16 cellular contexts compared by ENCODE assay signal in genomic region chr10:74109452-74109851, GRCh38.
"Had no signal": no experiment of that assay in that cellular context is flagged by ENCODE, and none has a peak within 500 bp of the region (broad histone marks: within the 10 kb centered on the region; RNA-seq: fewer than 3 reads in every experiment).

No MANE protein-coding gene starts in this region.

- ATAC-seq: body of pancreas; lower lobe of right lung; stimulated activated memory B cell treated with anti-CD40 and anti-IgM and Interleukin-4, amounts not matched to agents 10 μg/mL and 1 μg/mL and 100 μg/mL, for 72 hours; WTC11 had no signal

- H3K27me3 Mint-ChIP-seq: activated CD4-positive, alpha-beta T cell treated with anti-CD3 and anti-CD28 coated beads, Interleukin-2, amount 10 ng/mL, durations not matched to agents 24 days and 14 days; activated naive CD4-positive, alpha-beta T cell treated with anti-CD3 and anti-CD28 coated beads, Interleukin-2, amount 50 U/mL, for 24 hours; stimulated activated memory B cell treated with anti-CD40 and anti-IgM and Interleukin-4, amounts not matched to agents 10 μg/mL and 1 μg/mL and 100 μg/mL, for 72 hours had no signal

- H3K4me3 ChIP-seq: body of pancreas, lower lobe of right lung, neural progenitor cell, tibial artery, uterus had no signal

- H3K4me1 ChIP-seq: lower lobe of right lung, neural progenitor cell, uterus had no signal

- H3K9me3 Mint-ChIP-seq: activated CD4-positive, alpha-beta T cell treated with anti-CD3 and anti-CD28 coated beads, Interleukin-2, amount 10 ng/mL, durations not matched to agents 24 days and 14 days; activated naive CD4-positive, alpha-beta T cell treated with anti-CD3 and anti-CD28 coated beads, Interleukin-2, amount 50 U/mL, for 24 hours; mesothelial cell of epicardium; neural progenitor cell; stimulated activated memory B cell treated with anti-CD40 and anti-IgM and Interleukin-4, amounts not matched to agents 10 μg/mL and 1 μg/mL and 100 μg/mL, for 72 hours; WTC11 had no signal

- H3K27ac ChIP-seq: body of pancreas, lower lobe of right lung, neural progenitor cell, tibial artery, uterus had no signal

- H3K9ac ChIP-seq: neural progenitor cell had no signal

- H2AFZ ChIP-seq: neural progenitor cell had no signal

- H3K4me2 ChIP-seq: neural progenitor cell had no signal

- H3K27me3 ChIP-seq: body of pancreas, neural progenitor cell, tibial artery, uterus had no signal

- H3K27ac Mint-ChIP-seq: activated CD4-positive, alpha-beta T cell treated with anti-CD3 and anti-CD28 coated beads, Interleukin-2, amount 10 ng/mL, durations not matched to agents 24 days and 14 days; activated naive CD4-positive, alpha-beta T cell treated with anti-CD3 and anti-CD28 coated beads, Interleukin-2, amount 50 U/mL, for 24 hours; mesothelial cell of epicardium; neural progenitor cell; stimulated activated memory B cell treated with anti-CD40 and anti-IgM and Interleukin-4, amounts not matched to agents 10 μg/mL and 1 μg/mL and 100 μg/mL, for 72 hours had no signal

- H3K4me3 Mint-ChIP-seq: activated CD4-positive, alpha-beta T cell treated with anti-CD3 and anti-CD28 coated beads, Interleukin-2, amount 10 ng/mL, durations not matched to agents 24 days and 14 days; activated naive CD4-positive, alpha-beta T cell treated with anti-CD3 and anti-CD28 coated beads, Interleukin-2, amount 50 U/mL, for 24 hours; mesothelial cell of epicardium; neural progenitor cell; stimulated activated memory B cell treated with anti-CD40 and anti-IgM and Interleukin-4, amounts not matched to agents 10 μg/mL and 1 μg/mL and 100 μg/mL, for 72 hours; WTC11 had no signal

- DNase-seq: activated CD4-positive, alpha-beta T cell treated with anti-CD3 and anti-CD28 coated beads, Interleukin-2, amount 10 ng/mL, durations not matched to agents 24 days and 14 days; activated effector memory CD4-positive, alpha-beta T cell treated with anti-CD3 and anti-CD28 coated beads, Interleukin-2, amount 50 U/mL, for 16 hours; amniotic stem cell; body of pancreas; central memory CD4-positive, alpha-beta T cell; cortex of kidney; effector CD4-positive, alpha-beta T cell; foreskin melanocyte; lower lobe of right lung; tibial artery; uterus had no signal

- H3K36me3 ChIP-seq: neural progenitor cell, uterus had no signal

- H3K4me1 Mint-ChIP-seq: activated naive CD4-positive, alpha-beta T cell treated with anti-CD3 and anti-CD28 coated beads, Interleukin-2, amount 50 U/mL, for 24 hours; mesothelial cell of epicardium; neural progenitor cell; stimulated activated memory B cell treated with anti-CD40 and anti-IgM and Interleukin-4, amounts not matched to agents 10 μg/mL and 1 μg/mL and 100 μg/mL, for 72 hours; WTC11 had no signal

- H3K9me3 ChIP-seq: body of pancreas, lower lobe of right lung, tibial artery, uterus had no signal
